In the genomic region with DNA sequence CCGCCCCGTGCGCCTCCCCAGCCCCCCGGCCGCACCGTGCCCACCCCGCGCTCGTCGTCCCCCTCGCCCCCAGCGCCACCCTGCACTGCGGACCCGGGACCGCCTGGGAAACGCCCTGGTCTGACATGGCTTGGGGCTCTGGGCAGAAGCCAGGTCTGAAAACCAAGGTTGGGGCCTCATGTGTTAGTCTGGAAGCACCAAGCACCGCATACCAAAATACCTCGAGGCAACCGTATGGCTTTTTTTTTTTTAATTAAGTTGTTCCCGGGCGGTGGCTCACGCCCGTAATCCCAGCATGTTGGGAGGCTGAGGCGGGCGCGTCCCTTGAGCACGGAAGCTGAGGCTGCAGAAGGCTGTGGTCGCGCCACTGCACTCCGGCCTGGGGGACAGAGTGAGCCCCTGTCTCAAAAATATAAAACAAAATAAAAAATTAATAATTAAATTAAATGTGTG, we compare ENCODE assay signal across 8 cellular contexts.
DNase-seq lines count a peak whose midpoint lies in the region; ATAC-seq and TF ChIP-seq lines count a peak whose summit lies in the region.

No MANE protein-coding gene starts in this region.

- DNase-seq in activated naive CD4-positive, alpha-beta T cell treated with anti-CD3 and anti-CD28 coated beads, Interleukin-2, amount 50 U/mL, for 16 hours = no peak
- DNase-seq in dorsolateral prefrontal cortex (peak in 4 of 10 donors; percentile 21 to 61 (median 41)), mucosa of gallbladder (ENCODE audit: low spot score) (no peak)
- no peak for DNase-seq in stimulated activated CD4-positive, alpha-beta T cell treated with anti-CD3 and anti-CD28 coated beads, Interleukin-2, amount 100 ng/mL, for 24 hours

- intact Hi-C loops in dorsolateral prefrontal cortex (cut with DNase I) = loop anchor here (1.0 to 10.0 kb wide), 9 partner anchors 23 to 1316 kb away; no protein-coding TSS in a partner anchor

- ATAC-seq in HG02885 (IDR thresholded peaks at IDR 0.05; ENCODE audit: poor library complexity, unreplicated experiment) = peak; percentile 20

- H3K4me1 Mint-ChIP-seq in activated naive CD4-positive, alpha-beta T cell treated with anti-CD3 and anti-CD28 coated beads, Interleukin-2, amount 50 U/mL, for 24 hours = peaks cover 50% of the 10 kb centered on the region

- peak overlapping the region; percentile 84 for H3K4me3 ChIP-seq in OCI-LY3 (ENCODE audit: low read length)
- H3K4me3 ChIP-seq in dorsolateral prefrontal cortex = peak overlapping the region; percentile 43 to 95 (median 73)
- H3K4me3 ChIP-seq in mononuclear cell (ENCODE audit: low read length) = peak overlapping the region; percentile 59

- H3K4me1 ChIP-seq in OCI-LY3 (ENCODE audit: low read length) = peaks cover 34% of the 10 kb centered on the region
- H3K4me1 ChIP-seq in mononuclear cell (ENCODE audit: insufficient read depth, low read length) = peaks cover 66% of the 10 kb centered on the region

- peak overlapping the region; percentile 64 for H3K27ac ChIP-seq in OCI-LY3 (ENCODE audit: low read length)
- H3K27ac ChIP-seq in dorsolateral prefrontal cortex = peak overlapping the region; percentile 96 to 100 (median 100)

- no peaks in the 10 kb centered on the region for H3K36me3 ChIP-seq in OCI-LY3 (replicated peaks; ENCODE audit: low read depth, low read length)

- peak overlapping the region; percentile 89 for H3K9ac ChIP-seq in OCI-LY3 (ENCODE audit: low read length)

- no peaks in the 10 kb centered on the region for H3K9me3 Mint-ChIP-seq in activated naive CD4-positive, alpha-beta T cell treated with anti-CD3 and anti-CD28 coated beads, Interleukin-2, amount 50 U/mL, for 24 hours

- H3K79me2 ChIP-seq in OCI-LY3 (ENCODE audit: low read length) = peaks cover 9% of the 10 kb centered on the region

- peak overlapping the region; percentile 87 for H3K4me3 Mint-ChIP-seq in activated naive CD4-positive, alpha-beta T cell treated with anti-CD3 and anti-CD28 coated beads, Interleukin-2, amount 50 U/mL, for 24 hours

- peak overlapping the region; percentile 8; the same call in 1 of the 2 replicates for H2AFZ ChIP-seq in OCI-LY3 (ENCODE audit: low read depth, low read length)

- TF ChIP-seq CTCF in OCI-LY3 (IDR thresholded peaks at IDR 0.05; ENCODE audit: low read depth, low read length) (no peak), dorsolateral prefrontal cortex (IDR thresholded peaks at IDR 0.05 in 54 of 56, conservative IDR thresholded peaks at IDR 0.05 in 2 of 56; ENCODE audit: low read depth in 1 of 56, partially characterized antibody in 56 of 56) (no peak)

- no peaks in the 10 kb centered on the region for H4K20me1 ChIP-seq in OCI-LY3 (ENCODE audit: insufficient read depth, low read length)

- H3K36me3 Mint-ChIP-seq in activated naive CD4-positive, alpha-beta T cell treated with anti-CD3 and anti-CD28 coated beads, Interleukin-2, amount 50 U/mL, for 24 hours = peaks cover 3% of the 10 kb centered on the region

- no peaks in the 10 kb centered on the region for H3K27me3 ChIP-seq in OCI-LY3 (ENCODE audit: low read depth, low read length)
- no peaks in the 10 kb centered on the region for H3K27me3 ChIP-seq in dorsolateral prefrontal cortex
- H3K27me3 ChIP-seq in mononuclear cell (ENCODE audit: insufficient read depth, low read length) = no peaks in the 10 kb centered on the region

- H3K9me3 ChIP-seq in OCI-LY3 (ENCODE audit: insufficient read depth, low read length) = no peaks in the 10 kb centered on the region
- no peaks in the 10 kb centered on the region for H3K9me3 ChIP-seq in mononuclear cell (ENCODE audit: low read depth, low read length)

- H3K27me3 Mint-ChIP-seq in activated naive CD4-positive, alpha-beta T cell treated with anti-CD3 and anti-CD28 coated beads, Interleukin-2, amount 50 U/mL, for 24 hours = no peaks in the 10 kb centered on the region

- H3K27ac Mint-ChIP-seq in activated naive CD4-positive, alpha-beta T cell treated with anti-CD3 and anti-CD28 coated beads, Interleukin-2, amount 50 U/mL, for 24 hours = peak overlapping the region; percentile 46

- H3K4me2 ChIP-seq in OCI-LY3 (ENCODE audit: low read length) = peak overlapping the region; percentile 85
